Comparison of ENCODE assay signal across 21 cellular contexts in the genomic region with DNA sequence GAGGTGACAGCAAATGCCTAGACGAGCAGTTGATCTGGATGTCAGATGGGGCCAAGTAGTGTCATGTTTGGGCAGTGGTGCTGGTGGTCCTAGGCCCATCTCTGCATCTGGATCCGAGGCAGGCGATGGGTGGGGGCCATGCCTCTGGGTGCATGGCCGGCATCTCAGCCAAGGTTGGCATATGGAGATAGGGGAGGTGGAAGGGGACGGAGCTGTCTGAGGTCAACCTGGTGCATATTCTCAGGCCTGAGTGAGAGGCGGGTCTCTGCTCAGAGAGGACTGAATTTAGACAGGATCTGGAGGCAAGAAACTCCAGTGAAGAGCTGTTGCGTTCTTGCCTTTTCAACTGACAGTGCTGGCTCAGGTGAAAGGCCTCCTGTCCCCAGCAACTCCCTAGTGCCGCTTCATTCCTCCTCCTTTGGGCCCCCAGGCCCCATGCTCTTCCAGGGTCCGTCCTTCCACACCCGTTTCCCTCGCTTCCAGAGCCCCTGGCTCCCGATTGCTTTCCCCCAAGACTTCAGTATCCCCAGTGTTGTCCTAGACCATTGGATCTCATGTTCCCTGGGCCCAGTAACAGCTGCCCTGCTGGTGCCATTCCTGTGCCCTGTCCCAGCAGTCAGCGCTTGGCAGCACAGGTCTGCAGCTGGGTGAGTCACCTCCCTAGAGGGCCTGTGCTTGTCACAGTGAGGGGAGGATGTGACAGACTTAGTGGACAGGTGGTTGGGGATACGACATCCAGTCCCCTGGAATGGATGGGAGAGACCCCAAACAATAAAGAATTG. TPM values are rescaled to one million over a fixed set of nuclear protein-coding genes. Genes with fewer than 3 reads are reported as not detected.
"Had no signal": no experiment of that assay in that cellular context is flagged by ENCODE, and none has a peak within 500 bp of the region (broad histone marks: within the 10 kb centered on the region; RNA-seq: fewer than 3 reads in every experiment).

No MANE protein-coding gene starts in this region.

- H3K4me3 ChIP-seq: neural progenitor cell, ovary, suprapubic skin, transverse colon, vagina had no signal

- ATAC-seq: activated CD8-positive, alpha-beta T cell treated with anti-CD3 and anti-CD28 coated beads, Interleukin-2, amount 10 ng/mL, durations not matched to agents 7 days and 5 days; activated naive CD8-positive, alpha-beta T cell treated with anti-CD3 and anti-CD28 coated beads, Interleukin-2, amount 50 U/mL, for 24 hours; T-cell had no signal

- H3K27ac ChIP-seq: neural progenitor cell, ovary, suprapubic skin, transverse colon, vagina had no signal

- H3K27me3 Mint-ChIP-seq: activated B cell treated with CpG ODN at 0.5 μM for 24 hours; activated CD4-positive, alpha-beta T cell treated with anti-CD3 and anti-CD28 coated beads, Interleukin-2, amount 10 ng/mL, durations not matched to agents 7 days and 5 days; activated naive CD8-positive, alpha-beta T cell treated with anti-CD3 and anti-CD28 coated beads, Interleukin-2, amount 50 U/mL, for 24 hours; activated T-cell treated with anti-CD3 and anti-CD28 coated beads, Interleukin-2, amount 50 U/mL, for 24 hours; stimulated activated naive CD8-positive, alpha-beta T cell treated with anti-CD3 and anti-CD28 coated beads, Interleukin-15, Interleukin-2, amounts not matched to agents 100 ng/mL and 50 ng/mL, for 24 hours; T-cell had no signal

- DNase-seq: activated B cell treated with CpG ODN at 0.5 μM for 24 hours; activated CD4-positive, alpha-beta T cell treated with anti-CD3 and anti-CD28 coated beads, Interleukin-2, amount 10 ng/mL, durations not matched to agents 7 days and 5 days; activated CD8-positive, alpha-beta T cell treated with anti-CD3 and anti-CD28 coated beads, Interleukin-2, amount 10 ng/mL, durations not matched to agents 7 days and 5 days; activated naive CD4-positive, alpha-beta T cell treated with Interleukin-2 at 50 U/mL for 16 hours; activated naive CD8-positive, alpha-beta T cell treated with anti-CD3 and anti-CD28 coated beads, Interleukin-2, amount 50 U/mL, for 24 hours; activated T-cell treated with anti-CD3 and anti-CD28 coated beads, Interleukin-2, amount 50 U/mL, for 24 hours; anterior cingulate cortex; cortex of kidney; left ventricle myocardium superior; stimulated activated CD4-positive, alpha-beta T cell treated with anti-CD3 and anti-CD28 coated beads, Interleukin-2, amount 100 ng/mL, for 24 hours; T-cell; transverse colon had no signal

- H3K9me3 ChIP-seq: ovary, suprapubic skin, transverse colon, vagina had no signal

- H3K27ac Mint-ChIP-seq: activated B cell treated with CpG ODN at 0.5 μM for 24 hours; activated CD4-positive, alpha-beta T cell treated with anti-CD3 and anti-CD28 coated beads, Interleukin-2, amount 10 ng/mL, durations not matched to agents 7 days and 5 days; activated CD8-positive, alpha-beta T cell treated with anti-CD3 and anti-CD28 coated beads, Interleukin-2, amount 10 ng/mL, durations not matched to agents 7 days and 5 days; activated naive CD8-positive, alpha-beta T cell treated with anti-CD3 and anti-CD28 coated beads, Interleukin-2, amount 50 U/mL, for 24 hours; activated T-cell treated with anti-CD3 and anti-CD28 coated beads, Interleukin-2, amount 50 U/mL, for 24 hours; activated T-helper 2 cell treated with anti-CD3 and anti-CD28 coated beads, Interferon-gamma antibody, Interleukin-2, Interleukin-4, amounts not matched to agents 10 μg/mL and 5 μg/mL and 100 μg/mL, durations not matched to agents 14 hours and 24 hours and 36 hours; neural progenitor cell; stimulated activated naive CD8-positive, alpha-beta T cell treated with anti-CD3 and anti-CD28 coated beads, Interleukin-15, Interleukin-2, amounts not matched to agents 100 ng/mL and 50 ng/mL, for 24 hours; T-cell had no signal

- H3K4me2 ChIP-seq: neural progenitor cell had no signal

- H3K4me3 Mint-ChIP-seq: activated B cell treated with CpG ODN at 0.5 μM for 24 hours; activated CD4-positive, alpha-beta T cell treated with anti-CD3 and anti-CD28 coated beads, Interleukin-2, amount 10 ng/mL, durations not matched to agents 7 days and 5 days; activated CD8-positive, alpha-beta T cell treated with anti-CD3 and anti-CD28 coated beads, Interleukin-2, amount 10 ng/mL, durations not matched to agents 7 days and 5 days; activated naive CD8-positive, alpha-beta T cell treated with anti-CD3 and anti-CD28 coated beads, Interleukin-2, amount 50 U/mL, for 24 hours; activated T-cell treated with anti-CD3 and anti-CD28 coated beads, Interleukin-2, amount 50 U/mL, for 24 hours; neural progenitor cell; stimulated activated naive CD8-positive, alpha-beta T cell treated with anti-CD3 and anti-CD28 coated beads, Interleukin-15, Interleukin-2, amounts not matched to agents 100 ng/mL and 50 ng/mL, for 24 hours; T-cell had no signal

- H3K27me3 ChIP-seq: neural progenitor cell, ovary, suprapubic skin, transverse colon, vagina had no signal

- H3K4me1 ChIP-seq: suprapubic skin, transverse colon, vagina had no signal

- H3K36me3 ChIP-seq: neural progenitor cell, ovary had no signal

- H3K9ac ChIP-seq: neural progenitor cell had no signal

- H3K9me3 Mint-ChIP-seq: activated B cell treated with CpG ODN at 0.5 μM for 24 hours; activated CD4-positive, alpha-beta T cell treated with anti-CD3 and anti-CD28 coated beads, Interleukin-2, amount 10 ng/mL, durations not matched to agents 7 days and 5 days; activated naive CD8-positive, alpha-beta T cell treated with anti-CD3 and anti-CD28 coated beads, Interleukin-2, amount 50 U/mL, for 24 hours; activated T-cell treated with anti-CD3 and anti-CD28 coated beads, Interleukin-2, amount 50 U/mL, for 24 hours; activated T-helper 2 cell treated with anti-CD3 and anti-CD28 coated beads, Interferon-gamma antibody, Interleukin-2, Interleukin-4, amounts not matched to agents 10 μg/mL and 5 μg/mL and 100 μg/mL, durations not matched to agents 14 hours and 24 hours and 36 hours; neural progenitor cell; stimulated activated naive CD8-positive, alpha-beta T cell treated with anti-CD3 and anti-CD28 coated beads, Interleukin-15, Interleukin-2, amounts not matched to agents 100 ng/mL and 50 ng/mL, for 24 hours; T-cell had no signal

- H3K4me1 Mint-ChIP-seq: activated B cell treated with CpG ODN at 0.5 μM for 24 hours; activated naive CD8-positive, alpha-beta T cell treated with anti-CD3 and anti-CD28 coated beads, Interleukin-2, amount 50 U/mL, for 24 hours; T-cell had no signal

- H2AFZ ChIP-seq: neural progenitor cell had no signal

RNA-seq across cellular contexts. Expression of gene GBX1, which starts 32.6 kb away (rescaled TPM):
- total RNA-seq: activated B cell treated with CpG ODN at 0.5 μM for 24 hours; activated CD4-positive, alpha-beta T cell treated with anti-CD3 and anti-CD28 coated beads, Interleukin-2, amount 10 ng/mL, durations not matched to agents 7 days and 5 days; activated CD8-positive, alpha-beta T cell treated with anti-CD3 and anti-CD28 coated beads, Interleukin-2, amount 10 ng/mL, durations not matched to agents 7 days and 5 days; activated T-helper 2 cell treated with anti-CD3 and anti-CD28 coated beads, Interferon-gamma antibody, Interleukin-2, Interleukin-4, amounts not matched to agents 10 μg/mL and 5 μg/mL and 100 μg/mL, durations not matched to agents 14 hours and 24 hours and 36 hours; kidney; ovary; suprapubic skin; T-cell; transverse colon; vagina had no signal
- polyA plus RNA-seq: esophagus, ovary had no signal

RNA-seq across cellular contexts. Expression of gene ASB10, which starts 52.1 kb away (rescaled TPM):
- total RNA-seq: activated B cell treated with CpG ODN at 0.5 μM for 24 hours; activated CD4-positive, alpha-beta T cell treated with anti-CD3 and anti-CD28 coated beads, Interleukin-2, amount 10 ng/mL, durations not matched to agents 7 days and 5 days; activated CD8-positive, alpha-beta T cell treated with anti-CD3 and anti-CD28 coated beads, Interleukin-2, amount 10 ng/mL, durations not matched to agents 7 days and 5 days; activated T-helper 2 cell treated with anti-CD3 and anti-CD28 coated beads, Interferon-gamma antibody, Interleukin-2, Interleukin-4, amounts not matched to agents 10 μg/mL and 5 μg/mL and 100 μg/mL, durations not matched to agents 14 hours and 24 hours and 36 hours; frontal cortex; kidney; ovary; suprapubic skin; T-cell; transverse colon; vagina had no signal
- polyA plus RNA-seq: ovary had no signal
